Comparison of ENCODE assay signal across 8 cellular contexts in the genomic region with DNA sequence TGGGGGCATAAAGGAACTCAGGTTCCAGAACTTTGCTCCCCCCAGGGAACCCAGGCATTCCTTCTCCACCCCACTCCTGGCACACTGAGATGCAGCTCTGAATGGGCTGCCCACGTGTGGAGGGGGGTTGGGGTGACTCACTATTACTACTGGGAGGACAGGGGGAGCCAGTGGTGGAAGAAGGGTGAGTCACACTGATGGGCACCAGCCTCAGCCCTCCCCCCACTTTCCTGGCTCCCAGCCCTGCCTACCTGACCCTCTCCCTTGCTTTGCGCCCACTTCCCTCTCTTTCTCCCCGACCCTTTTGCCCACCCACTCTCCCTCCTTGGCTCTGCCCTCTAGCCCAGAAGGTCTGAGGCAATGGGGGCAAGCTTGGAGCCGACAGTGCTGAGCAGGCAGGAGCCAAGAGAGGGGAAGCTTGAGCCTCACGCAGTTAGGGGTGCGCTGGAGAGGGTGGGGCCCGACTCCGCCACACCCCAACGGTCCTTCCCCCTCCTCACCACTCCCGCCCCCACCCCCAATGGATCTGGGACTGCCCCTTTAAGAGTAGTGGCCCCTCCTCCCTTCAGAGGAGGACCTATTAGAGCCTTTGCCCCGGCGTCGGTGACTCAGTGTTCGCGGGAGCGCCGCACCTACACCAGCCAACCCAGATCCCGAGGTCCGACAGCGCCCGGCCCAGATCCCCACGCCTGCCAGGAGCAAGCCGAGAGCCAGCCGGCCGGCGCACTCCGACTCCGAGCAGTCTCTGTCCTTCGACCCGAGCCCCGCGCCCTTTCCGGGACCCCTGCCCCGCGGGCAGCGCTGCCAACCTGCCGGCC. TPM values are rescaled to one million over a fixed set of nuclear protein-coding genes. Genes with fewer than 3 reads are reported as not detected.
DNase-seq lines count a peak whose midpoint lies in the region; ATAC-seq and TF ChIP-seq lines count a peak whose summit lies in the region.

Gene LMNA (plus strand): TSS at position 611 of the 818 bp plus-strand sequence. CDS start 208 bp downstream, outside the sequence.

- peaks cover 8% of the 10 kb centered on the region for H3K27me3 Mint-ChIP-seq in progenitor cell of endocrine pancreas

- POLR2A ChIA-PET in HEK293T (lab: Yijun Ruan, JAX), result interaction anchor here (0.7 to 6.0 kb wide), 5 partner anchors 9 to 224 kb away, joined by 3 to 60 read pairs (median 8); partner anchors contain the start of genes CCT3 and TSACC

- H3K4me3 Mint-ChIP-seq in progenitor cell of endocrine pancreas (ENCODE audit: low read depth), result peak within 1 kb of the TSS; percentile 71

- H3K36me3 Mint-ChIP-seq in progenitor cell of endocrine pancreas (ENCODE audit: insufficient read depth), result peaks cover 14% of the 10 kb centered on the region

- CTCF ChIA-PET in HEK293T (lab: Yijun Ruan, JAX), result interaction anchor here (1.2 to 3.2 kb wide), 5 partner anchors 8 to 17 kb away, joined by 4 to 24 read pairs (median 11); no protein-coding TSS in a partner anchor

- H3K27me3 ChIP-seq in adrenal gland, result no peaks in the 10 kb centered on the region
- H3K27me3 ChIP-seq in heart right ventricle, result peaks cover 0 to 7% (median 0%) of the 10 kb centered on the region in 7 donors

- H3K36me3 ChIP-seq in adrenal gland (replicated peaks in 1 of 2), result no peaks in the 10 kb centered on the region
- peaks cover 0 to 11% (median 0%) of the 10 kb centered on the region in 9 donors for H3K36me3 ChIP-seq in heart right ventricle

- H3K4me1 ChIP-seq in adrenal gland (replicated peaks in 1 of 2) (peaks cover 39 to 62% of the 10 kb centered on the region in 2 donors), heart right ventricle (peaks cover 15 to 60% (median 43%) of the 10 kb centered on the region in 9 donors)

- H3K9me3 ChIP-seq in adrenal gland (replicated peaks in 1 of 3) (no peaks in the 10 kb centered on the region), heart right ventricle (no peaks in the 10 kb centered on the region)

- H3K4me1 Mint-ChIP-seq in progenitor cell of endocrine pancreas (ENCODE audit: low read depth), result peaks cover 18% of the 10 kb centered on the region

- peak; percentile 96 to 99 for TF ChIP-seq POLR2A in adrenal gland (IDR thresholded peaks at IDR 0.05)

- no peaks in the 10 kb centered on the region for H3K9me3 Mint-ChIP-seq in progenitor cell of endocrine pancreas (ENCODE audit: low read depth)

- in situ Hi-C loops in G401 (cut with HindIII; ENCODE audit: low sequenced_read_pairs), result no loop called here

- ATAC-seq in heart right ventricle, result peak; percentile 82 to 92 (median 86)

- DNase-seq in G401 (ENCODE audit: low spot score), result peak; percentile 95
- peak; percentile 87 for DNase-seq in HEK293T (ENCODE audit: extremely low spot score)
- DNase-seq in NCI-H1105 treated with DMSO at 0.1 percent for 48 hours (lab: John Stamatoyannopoulos, UW), result peak; percentile 60
- peak; percentile 95 to 99 (median 97) for DNase-seq in adrenal gland
- peak; percentile 91 to 92 for DNase-seq in heart right ventricle
- DNase-seq in progenitor cell of endocrine pancreas (ENCODE audit: low spot score, unreplicated experiment), result no peak
- peak; percentile 96 for DNase-seq in ureter (ENCODE audit: low spot score)

- TF ChIP-seq CTCF in adrenal gland (IDR thresholded peaks at IDR 0.05) (no peak), heart right ventricle (IDR thresholded peaks at IDR 0.05) (no peak), progenitor cell of endocrine pancreas (IDR thresholded peaks at IDR 0.05; ENCODE audit: unreplicated experiment) (no peak)

- intact Hi-C loops in T-helper 1 cell treated with Interleukin-12 subunit alpha and Interleukin-12 subunit beta and Interleukin-4 antibody, amounts not matched to agents 30 ng/mL and 1 ng/mL, for 36 hours (cut with micrococcal nuclease), result loop anchor here (1.0 kb wide), 5 partner anchors 8 to 94 kb away; partner anchors contain the start of gene SSR2
- intact Hi-C loops in adrenal gland (cut with DNase I), result no loop called here
- intact Hi-C loops in heart right ventricle (cut with DNase I), result no loop called here

- H3K4me3 ChIP-seq in adrenal gland (peak within 1 kb of the TSS; percentile 85 to 100 (median 94)), heart right ventricle (peak within 1 kb of the TSS; percentile 86 to 99 (median 96))

- H3K27ac ChIP-seq in adrenal gland, result peak within 1 kb of the TSS; percentile 83 to 99 (median 97)
- peak within 1 kb of the TSS; percentile 93 to 100 (median 98) for H3K27ac ChIP-seq in heart right ventricle

- H3K27ac Mint-ChIP-seq in progenitor cell of endocrine pancreas, result no peak within 1 kb of the TSS

- 0 to 12% (median 0%) methylated on average over 4 to 37 of the region's 37 CpGs for WGBS in adrenal gland, 4 donors
- WGBS in heart right ventricle, 2 donors, result 2 to 3% methylated on average over 37 of the region's 37 CpGs

TF ChIP-seq in HEK293T, 16 proteins besides CTCF, POLR2A, EP300 and RAD21:
- no peak for TF ChIP-seq ELF4 (IDR thresholded peaks at IDR 0.05)
- TF ChIP-seq NFRKB (IDR thresholded peaks at IDR 0.05), result no peak
- TF ChIP-seq FOXK2 (IDR thresholded peaks at IDR 0.05), result no peak
- TF ChIP-seq ARNT (IDR thresholded peaks at IDR 0.05), result no peak
- TF ChIP-seq HDGF (IDR thresholded peaks at IDR 0.05; ENCODE audit: borderline replicate concordance), result no peak
- TF ChIP-seq TARDBP (IDR thresholded peaks at IDR 0.05), result no peak
- TF ChIP-seq ZNF384 (IDR thresholded peaks at IDR 0.05), result no peak
- no peak for TF ChIP-seq CTBP1 (IDR thresholded peaks at IDR 0.05; ENCODE audit: borderline replicate concordance)
- TF ChIP-seq FOXA1 (IDR thresholded peaks at IDR 0.05), result no peak
- no peak for TF ChIP-seq SP1 (IDR thresholded peaks at IDR 0.05)

RNA-seq across cellular contexts. Expression of gene LMNA, which starts in this region (rescaled TPM):
- total RNA-seq in G401 (2014; rRNA removed; shearing (Covaris generic)), result 314 and 341 TPM in 2 replicates
- 32.7 and 33.3 TPM in 2 replicates for total RNA-seq in T-helper 1 cell treated with Interleukin-12 subunit alpha and Interleukin-12 subunit beta and Interleukin-4 antibody, amounts not matched to agents 30 ng/mL and 1 ng/mL, for 36 hours
- 100 to 1,000 TPM; 231 to 591 (median 395) TPM for total RNA-seq in adrenal gland
- polyA plus RNA-seq in adrenal gland, result 100 to 1,000 TPM; 140 to 458 (median 374) TPM
- 100 to 1,000 TPM; 213 to 554 (median 267) TPM for total RNA-seq in heart right ventricle
- 100 to 1,000 TPM; 286 to 356 TPM for polyA plus RNA-seq in heart right ventricle
- total RNA-seq in progenitor cell of endocrine pancreas, result 83.5 and 92.7 TPM in 2 replicates
- 444 TPM for total RNA-seq in ureter
